7 cellular contexts compared by ENCODE assay signal in the genomic region with DNA sequence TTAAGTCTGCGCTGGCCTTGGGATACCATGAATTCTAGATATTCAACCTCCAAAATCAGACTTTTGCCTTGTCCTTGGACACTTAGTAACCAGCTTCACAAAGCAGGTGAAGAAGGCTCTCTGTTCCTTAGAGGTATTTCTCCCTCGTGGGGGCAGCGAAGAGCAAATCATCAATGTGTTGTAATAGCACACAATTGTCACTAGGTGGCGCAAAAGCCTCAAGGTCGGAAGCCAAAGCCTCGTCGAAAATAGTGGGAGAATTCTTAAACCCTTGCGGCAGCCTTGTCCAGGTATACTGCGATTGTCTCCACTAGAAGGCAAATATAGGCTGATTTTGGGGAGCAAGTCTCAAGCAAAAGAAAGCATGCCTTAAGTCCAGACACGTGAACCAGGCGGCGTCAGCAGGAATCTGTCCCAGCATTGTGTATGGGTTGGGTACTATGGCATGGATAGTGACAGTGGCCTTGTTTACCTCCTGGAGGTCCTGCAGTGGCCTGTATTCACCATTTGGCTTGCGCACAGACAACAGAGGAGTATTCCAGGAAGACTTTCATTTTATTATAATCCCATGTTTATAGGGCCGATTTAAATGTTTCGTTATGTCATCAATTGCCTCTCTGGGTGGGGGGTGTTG.
DNase-seq lines count a peak whose midpoint lies in the region; ATAC-seq, FAIRE-seq and TF ChIP-seq lines count a peak whose summit lies in the region.
"Not testable (repeated sequence)": the region's sequence is repeated elsewhere in the genome, so short reads cannot be mapped to it uniquely, and the experiment has no call there.

No MANE protein-coding gene starts in this region.

- not testable (repeated sequence) for H3K4me1 Mint-ChIP-seq in T-helper 17 cell

- H3K27me3 Mint-ChIP-seq in T-helper 17 cell = not testable (repeated sequence)

- DNase-seq in GM12891 (ENCODE audit: insufficient read length, low spot score); T-helper 17 cell; activated naive CD4-positive, alpha-beta T cell treated with anti-CD3 and anti-CD28 coated beads, Interleukin-2, amount 50 U/mL, for 72 hours (ENCODE audit: low spot score in 2 of 2); left lobe of liver (ENCODE audit: low spot score): not testable (repeated sequence)

- peak; percentile 80 for FAIRE-seq in GM12891 (lab: Jason Lieb, UNC)

- not testable (repeated sequence) for H3K4me3 Mint-ChIP-seq in T-helper 17 cell

- peak; percentile 66 for ATAC-seq in GM21528 (IDR thresholded peaks at IDR 0.05; ENCODE audit: low FRiP score, unreplicated experiment)
- peak; percentile 72 for ATAC-seq in HG02798 (IDR thresholded peaks at IDR 0.05; ENCODE audit: poor library complexity, unreplicated experiment)
- ATAC-seq in HG03280 (IDR thresholded peaks at IDR 0.05; ENCODE audit: unreplicated experiment) = peak; percentile 54
- peak; percentile 61 for ATAC-seq in T-helper 17 cell
- peak; percentile 37 to 58 for ATAC-seq in activated naive CD4-positive, alpha-beta T cell treated with anti-CD3 and anti-CD28 coated beads, Interleukin-2, amount 50 U/mL, for 72 hours
- ATAC-seq in left lobe of liver = peak; percentile 86

- not testable (repeated sequence) for H3K9me3 Mint-ChIP-seq in activated naive CD4-positive, alpha-beta T cell treated with anti-CD3 and anti-CD28 coated beads, Interleukin-2, amount 50 U/mL, for 72 hours

- TF ChIP-seq POLR2A in GM12891 (IDR thresholded peaks at IDR 0.05; ENCODE audit: low read depth, low read length) = not testable (repeated sequence)

- H3K9me3 ChIP-seq in T-helper 17 cell (ENCODE audit: control insufficient read depth, low read length, poor library complexity, severe bottlenecking) = not testable (repeated sequence)

- not testable (repeated sequence) for H3K36me3 Mint-ChIP-seq in T-helper 17 cell (ENCODE audit: low read depth); activated naive CD4-positive, alpha-beta T cell treated with anti-CD3 and anti-CD28 coated beads, Interleukin-2, amount 50 U/mL, for 72 hours

- H3K27ac Mint-ChIP-seq in T-helper 17 cell; activated naive CD4-positive, alpha-beta T cell treated with anti-CD3 and anti-CD28 coated beads, Interleukin-2, amount 50 U/mL, for 72 hours: not testable (repeated sequence)
